1 cellular context compared by ENCODE assay signal in genomic region chr6:8063762-8064637, GRCh38.
TF ChIP-seq lines count a peak whose summit lies in the region.

A gene with protein sequence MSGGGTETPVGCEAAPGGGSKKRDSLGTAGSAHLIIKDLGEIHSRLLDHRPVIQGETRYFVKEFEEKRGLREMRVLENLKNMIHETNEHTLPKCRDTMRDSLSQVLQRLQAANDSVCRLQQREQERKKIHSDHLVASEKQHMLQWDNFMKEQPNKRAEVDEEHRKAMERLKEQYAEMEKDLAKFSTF (minus strand): TSS chr6:8064389. CDS start chr6:8064376, 13 bp downstream.

TF ChIP-seq in HepG2, 621 proteins besides CTCF, POLR2A, EP300 and RAD21 (continued from another document and continues in another):
- TF ChIP-seq PATZ1 (CRISPR knock-in tag; IDR thresholded peaks at IDR 0.05) (peak; percentile 61; the same call in 1 of the 2 replicates), SMAD9 (CRISPR knock-in tag; IDR thresholded peaks at IDR 0.05) (no peak), ZBTB46 (CRISPR knock-in tag; IDR thresholded peaks at IDR 0.05; ENCODE audit: borderline replicate concordance) (no peak), ZNF670 (CRISPR knock-in tag; IDR thresholded peaks at IDR 0.05; ENCODE audit: borderline replicate concordance) (peak; percentile 99; the same call in 1 of the 2 replicates), IRF1 (CRISPR knock-in tag; IDR thresholded peaks at IDR 0.05; ENCODE audit: low read depth) (no peak), ZNF572 (CRISPR knock-in tag; IDR thresholded peaks at IDR 0.05) (peak; percentile 92; the same call in 1 of the 2 replicates), ATF6 (CRISPR knock-in tag; conservative IDR thresholded peaks at IDR 0.05) (no peak; the same call in 1 of the 2 replicates), ZNF777 (CRISPR knock-in tag; IDR thresholded peaks at IDR 0.05) (peak; percentile 53), TARDBP (CRISPR knock-in tag; IDR thresholded peaks at IDR 0.05) (peak; percentile 88), ZNF350 (CRISPR knock-in tag; IDR thresholded peaks at IDR 0.05; ENCODE audit: borderline replicate concordance, low read depth) (peak; percentile 95; the same call in 1 of the 2 replicates), ZBTB21 (CRISPR knock-in tag; IDR thresholded peaks at IDR 0.05) (0 out of 2 replicates have a peak, but pooled peaks have one; percentile 53), ZNF335 (CRISPR knock-in tag; IDR thresholded peaks at IDR 0.05) (peak; percentile 97), ZNF383 (CRISPR knock-in tag; IDR thresholded peaks at IDR 0.05; ENCODE audit: borderline replicate concordance) (no peak), PITX1 (CRISPR knock-in tag; IDR thresholded peaks at IDR 0.05) (peak; percentile 87), ZNF710 (CRISPR knock-in tag; IDR thresholded peaks at IDR 0.05; ENCODE audit: borderline replicate concordance) (0 out of 2 replicates have a peak, but pooled peaks have one; percentile 63), THAP8 (CRISPR knock-in tag; IDR thresholded peaks at IDR 0.05; ENCODE audit: borderline replicate concordance) (no peak), ZNF589 (CRISPR knock-in tag; conservative IDR thresholded peaks at IDR 0.05) (peak; percentile 84; the same call in 1 of the 2 replicates), ZNF570 (CRISPR knock-in tag; IDR thresholded peaks at IDR 0.05; ENCODE audit: borderline replicate concordance) (no peak), ZNF362 (CRISPR knock-in tag; IDR thresholded peaks at IDR 0.05; ENCODE audit: borderline replicate concordance) (peak; percentile 100), GTF2F1 (IDR thresholded peaks at IDR 0.05; ENCODE audit: low read length) (no peak), POGK (CRISPR knock-in tag; conservative IDR thresholded peaks at IDR 0.05) (peak; percentile 91; the same call in 1 of the 2 replicates), AGO1 (IDR thresholded peaks at IDR 0.05; ENCODE audit: low read depth, low read length, poor library complexity, severe bottlenecking) (peak; percentile 61), ATF7-NPFF (CRISPR knock-in tag; IDR thresholded peaks at IDR 0.05; ENCODE audit: low read depth) (peak; percentile 83; the same call in 1 of the 2 replicates), ARHGAP35 (CRISPR knock-in tag; IDR thresholded peaks at IDR 0.05; ENCODE audit: borderline replicate concordance) (peak; percentile 92; the same call in 1 of the 2 replicates), ZSCAN31 (CRISPR knock-in tag; IDR thresholded peaks at IDR 0.05; ENCODE audit: low read depth) (no peak; the same call in none of the 2 replicates), CBX1 (IDR thresholded peaks at IDR 0.05; ENCODE audit: low read depth) (no peak), ARNT (IDR thresholded peaks at IDR 0.05) (no peak), MTA3 (CRISPR knock-in tag; IDR thresholded peaks at IDR 0.05) (no peak), FOSL2 (CRISPR knock-in tag; IDR thresholded peaks at IDR 0.05) (peak; percentile 85; the same call in 1 of the 2 replicates), ZNF431 (CRISPR knock-in tag; IDR thresholded peaks at IDR 0.05; ENCODE audit: borderline replicate concordance, low read depth) (peak; percentile 55; the same call in 1 of the 2 replicates), ZNF737 (CRISPR knock-in tag; IDR thresholded peaks at IDR 0.05; ENCODE audit: borderline replicate concordance) (peak; percentile 92; the same call in 1 of the 2 replicates), CREM (IDR thresholded peaks at IDR 0.05) (peak; percentile 99), CREM (CRISPR knock-in tag; IDR thresholded peaks at IDR 0.05) (peak; percentile 86), MED1 (CRISPR knock-in tag; IDR thresholded peaks at IDR 0.05) (peak; percentile 92), ZBTB1 (CRISPR knock-in tag; IDR thresholded peaks at IDR 0.05; ENCODE audit: borderline replicate concordance) (no peak), HOXA7 (CRISPR knock-in tag; IDR thresholded peaks at IDR 0.05) (no peak), MNT (IDR thresholded peaks at IDR 0.05) (peak; percentile 40), ZNF567 (CRISPR knock-in tag; IDR thresholded peaks at IDR 0.05; ENCODE audit: borderline replicate concordance) (no peak), HNRNPK (IDR thresholded peaks at IDR 0.05; ENCODE audit: low read depth, low read length, poor library complexity, severe bottlenecking) (peak; percentile 84), FOXM1 (CRISPR knock-in tag; IDR thresholded peaks at IDR 0.05) (no peak), KDM3A (CRISPR knock-in tag; IDR thresholded peaks at IDR 0.05; ENCODE audit: low read depth) (peak; percentile 49; the same call in 1 of the 2 replicates), ZFP36L1 (CRISPR knock-in tag; IDR thresholded peaks at IDR 0.05) (no peak), FOXP4 (CRISPR knock-in tag; IDR thresholded peaks at IDR 0.05) (peak; percentile 63), PRPF4 (IDR thresholded peaks at IDR 0.05; ENCODE audit: low read depth, low read length, poor library complexity, severe bottlenecking) (no peak)
- TF ChIP-seq, protein P1, sequence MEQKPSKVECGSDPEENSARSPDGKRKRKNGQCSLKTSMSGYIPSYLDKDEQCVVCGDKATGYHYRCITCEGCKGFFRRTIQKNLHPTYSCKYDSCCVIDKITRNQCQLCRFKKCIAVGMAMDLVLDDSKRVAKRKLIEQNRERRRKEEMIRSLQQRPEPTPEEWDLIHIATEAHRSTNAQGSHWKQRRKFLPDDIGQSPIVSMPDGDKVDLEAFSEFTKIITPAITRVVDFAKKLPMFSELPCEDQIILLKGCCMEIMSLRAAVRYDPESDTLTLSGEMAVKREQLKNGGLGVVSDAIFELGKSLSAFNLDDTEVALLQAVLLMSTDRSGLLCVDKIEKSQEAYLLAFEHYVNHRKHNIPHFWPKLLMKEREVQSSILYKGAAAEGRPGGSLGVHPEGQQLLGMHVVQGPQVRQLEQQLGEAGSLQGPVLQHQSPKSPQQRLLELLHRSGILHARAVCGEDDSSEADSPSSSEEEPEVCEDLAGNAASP (CRISPR knock-in tag; IDR thresholded peaks at IDR 0.05; ENCODE audit: borderline replicate concordance): peak; percentile 75
